11 cellular contexts compared by ENCODE assay signal in genomic region chr17:82927661-82928601, GRCh38.
"Had no signal": no experiment of that assay in that cellular context is flagged by ENCODE, and none has a peak within 500 bp of the region (broad histone marks: within the 10 kb centered on the region; RNA-seq: fewer than 3 reads in every experiment).

No MANE protein-coding gene starts in this region.

- DNase-seq: activated B cell treated with CpG ODN at 0.5 μM for 24 hours; activated CD4-positive, alpha-beta T cell treated with anti-CD3 and anti-CD28 coated beads, Interleukin-2, amount 10 ng/mL, durations not matched to agents 7 days and 5 days; activated CD8-positive, alpha-beta memory T cell treated with anti-CD3 and anti-CD28 coated beads for 24 hours; amniotic stem cell; stimulated activated naive CD4-positive, alpha-beta T cell; T-helper 2 cell had no signal

- H3K27ac Mint-ChIP-seq: activated B cell treated with CpG ODN at 0.5 μM for 24 hours; activated CD4-positive, alpha-beta T cell treated with anti-CD3 and anti-CD28 coated beads, Interleukin-2, amount 10 ng/mL, durations not matched to agents 7 days and 5 days; activated naive CD4-positive, alpha-beta T cell treated with anti-CD3 and anti-CD28 coated beads, Interleukin-2, amount 50 U/mL, for 72 hours had no signal

- H3K27me3 Mint-ChIP-seq: activated B cell treated with CpG ODN at 0.5 μM for 24 hours; activated CD4-positive, alpha-beta T cell treated with anti-CD3 and anti-CD28 coated beads, Interleukin-2, amount 10 ng/mL, durations not matched to agents 7 days and 5 days; brain had no signal

- H3K4me1 Mint-ChIP-seq: activated B cell treated with CpG ODN at 0.5 μM for 24 hours; activated CD4-positive, alpha-beta T cell treated with anti-CD3 and anti-CD28 coated beads, Interleukin-2, amount 10 ng/mL, durations not matched to agents 7 days and 5 days; brain had no signal

- H3K4me3 Mint-ChIP-seq: activated B cell treated with CpG ODN at 0.5 μM for 24 hours; activated CD4-positive, alpha-beta T cell treated with anti-CD3 and anti-CD28 coated beads, Interleukin-2, amount 10 ng/mL, durations not matched to agents 7 days and 5 days; brain had no signal

- H3K9me3 Mint-ChIP-seq: activated B cell treated with CpG ODN at 0.5 μM for 24 hours; activated CD4-positive, alpha-beta T cell treated with anti-CD3 and anti-CD28 coated beads, Interleukin-2, amount 10 ng/mL, durations not matched to agents 7 days and 5 days; activated naive CD4-positive, alpha-beta T cell treated with anti-CD3 and anti-CD28 coated beads, Interleukin-2, amount 50 U/mL, for 72 hours; brain had no signal

- ATAC-seq: esophagus mucosa, left lobe of liver, sciatic nerve had no signal
